10 cellular contexts compared by ENCODE assay signal in the genomic region with DNA sequence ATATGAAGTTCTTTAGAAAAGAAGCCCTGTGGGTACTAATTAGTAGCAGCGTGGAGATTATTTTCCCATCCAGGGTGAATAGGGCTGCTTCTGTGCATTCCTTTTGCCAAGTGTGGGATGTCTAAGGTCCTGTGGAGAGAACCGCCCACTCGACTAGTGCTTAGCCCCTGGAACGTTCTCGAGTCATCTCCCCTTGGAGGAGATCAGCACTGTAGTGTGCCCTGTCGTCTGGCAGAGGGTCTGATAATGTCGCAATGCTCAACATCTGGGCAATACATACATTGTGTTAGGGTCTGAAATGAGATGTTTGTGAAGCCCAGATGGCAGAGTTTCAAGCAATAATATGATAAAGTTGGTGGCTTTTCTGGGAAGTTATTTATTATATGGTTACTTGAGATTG.
A peak's percentile ranks its signal among the peaks of the same experiment; 100 is the strongest.
DNase-seq lines count a peak whose midpoint lies in the region; ATAC-seq and TF ChIP-seq lines count a peak whose summit lies in the region.
"Had no signal": no experiment of that assay in that cellular context is flagged by ENCODE, and none has a peak within 500 bp of the region (broad histone marks: within the 10 kb centered on the region; RNA-seq: fewer than 3 reads in every experiment).

No MANE protein-coding gene starts in this region.

- peak; percentile 76 for ATAC-seq in Right ventricle myocardium inferior
- ATAC-seq in naive thymus-derived CD8-positive, alpha-beta T cell, result no peak
- no peak for ATAC-seq in HG03097 (IDR thresholded peaks at IDR 0.05; ENCODE audit: low FRiP score, unreplicated experiment)

- peak overlapping the region; percentile 7 for H3K27ac ChIP-seq in vagina

- TF ChIP-seq POLR2A in vagina (IDR thresholded peaks at IDR 0.05), result no peak

- peaks cover 12 to 41% (median 22%) of the 10 kb centered on the region in 4 donors for H3K4me1 Mint-ChIP-seq in naive thymus-derived CD8-positive, alpha-beta T cell

- intact Hi-C loops in Right ventricle myocardium inferior (cut with DNase I) (no loop called here), cardiac septum (cut with DNase I) (no loop called here), vagina (cut with DNase I) (no loop called here)

- H3K27me3 ChIP-seq in vagina, result no peaks in the 10 kb centered on the region

- POLR2A ChIA-PET in naive thymus-derived CD8-positive, alpha-beta T cell (lab: Charles Lee), result no interaction called here

- peak overlapping the region; percentile 16 to 30 for H3K4me3 ChIP-seq in vagina

- H3K36me3 ChIP-seq in vagina, result no peaks in the 10 kb centered on the region

- no peaks in the 10 kb centered on the region for H3K36me3 Mint-ChIP-seq in naive thymus-derived CD8-positive, alpha-beta T cell

- no peaks in the 10 kb centered on the region for H3K27me3 Mint-ChIP-seq in naive thymus-derived CD8-positive, alpha-beta T cell

- in situ Hi-C loops in G401 (cut with HindIII; ENCODE audit: low sequenced_read_pairs), result no loop called here

- peak overlapping the region in 9 of 10 donors; percentile 69 to 88 (median 82) for H3K4me3 Mint-ChIP-seq in naive thymus-derived CD8-positive, alpha-beta T cell
- H3K4me3 Mint-ChIP-seq: nephron had no signal

- DNase-seq in Right ventricle myocardium inferior (ENCODE audit: missing footprints) (no peak), cardiac septum (ENCODE audit: low spot score) (no peak), astrocyte of the hippocampus (ENCODE audit: low read depth, low spot score) (peak; percentile 31), vagina (ENCODE audit: extremely low spot score in 2 of 2) (no peak), A172 (ENCODE audit: low spot score) (no peak), G401 (ENCODE audit: low spot score) (no peak)
- no peak for DNase-seq in naive thymus-derived CD8-positive, alpha-beta T cell
- DNase-seq: glutamatergic neuron had no signal

- H3K27ac Mint-ChIP-seq in naive thymus-derived CD8-positive, alpha-beta T cell, result peak overlapping the region in 2 of 10 donors; percentile 8 to 64

- TF ChIP-seq CTCF in vagina (IDR thresholded peaks at IDR 0.05), result no peak

- H3K9me3 ChIP-seq in vagina, result no peaks in the 10 kb centered on the region

- H3K4me1 ChIP-seq in vagina, result peaks cover 7% of the 10 kb centered on the region

- no peaks in the 10 kb centered on the region for H3K9me3 Mint-ChIP-seq in naive thymus-derived CD8-positive, alpha-beta T cell
- H3K9me3 Mint-ChIP-seq: nephron had no signal
